In the genomic region with DNA sequence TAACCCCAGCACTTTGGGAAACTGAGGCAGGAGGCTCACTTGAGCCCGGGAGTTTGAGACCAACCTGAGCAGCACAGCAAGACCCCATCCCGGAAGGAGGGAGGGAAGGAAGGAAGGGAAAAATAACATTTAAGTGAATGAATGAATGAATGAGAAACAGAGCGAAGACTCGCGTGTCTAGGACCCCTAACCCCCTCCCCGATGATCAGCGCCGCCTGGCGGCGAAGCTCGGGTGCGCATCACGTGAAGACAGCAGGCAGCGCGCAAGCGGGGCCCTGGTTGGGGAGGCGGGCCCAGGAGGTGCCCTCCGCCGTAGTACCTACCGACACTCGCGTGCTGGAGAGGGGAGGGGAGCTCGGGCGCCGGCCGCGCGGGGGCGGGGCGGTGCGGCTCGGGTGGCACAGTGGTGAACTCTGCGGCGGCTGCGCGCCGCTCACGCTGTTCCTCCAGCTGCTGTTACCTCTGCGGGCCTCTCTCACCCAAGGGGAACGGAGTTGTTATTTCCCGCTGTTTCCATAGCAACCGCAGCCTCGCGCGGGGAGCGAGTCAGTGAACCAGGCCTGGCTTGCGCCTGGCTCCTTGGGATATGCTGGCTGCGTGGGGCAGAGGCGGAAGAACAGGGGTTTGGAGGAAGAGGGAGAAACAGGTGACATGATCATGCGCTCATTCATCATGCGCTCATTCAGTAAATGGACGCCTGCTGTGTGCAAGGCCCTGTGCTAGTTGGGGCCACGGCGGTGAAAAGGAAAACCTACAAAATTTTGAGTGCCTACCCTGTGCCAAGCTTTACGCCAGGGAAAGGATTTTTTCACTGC, we compare ENCODE assay signal across 8 cellular contexts. TPM values are rescaled to one million over a fixed set of nuclear protein-coding genes. Genes with fewer than 3 reads are reported as not detected.
A peak's percentile ranks its signal among the peaks of the same experiment; 100 is the strongest.
DNase-seq lines count a peak whose midpoint lies in the region; ATAC-seq, FAIRE-seq and TF ChIP-seq lines count a peak whose summit lies in the region.

No MANE protein-coding gene starts in this region.

- no peaks in the 10 kb centered on the region for H3K79me2 ChIP-seq in GM23248 (ENCODE audit: insufficient read depth)

- H3K4me3 ChIP-seq in GM23248 (peak overlapping the region; percentile 69), fibroblast of pulmonary artery (replicated peaks; ENCODE audit: low read depth, low read length) (peak overlapping the region; percentile 52)

- peaks cover 15 to 21% of the 10 kb centered on the region in 2 donors for H3K4me1 Mint-ChIP-seq in natural killer cell
- H3K4me1 Mint-ChIP-seq in stimulated activated naive B cell treated with anti-CD40 and anti-IgM and Interleukin-4, amounts not matched to agents 10 μg/mL and 1 μg/mL and 100 μg/mL, for 72 hours: peaks cover 19 to 24% of the 10 kb centered on the region in 2 donors

- peak overlapping the region; percentile 61 for H3K9ac ChIP-seq in GM23248

- H3K9me2 ChIP-seq in GM23248 (ENCODE audit: insufficient read depth): no peaks in the 10 kb centered on the region

- H4K20me1 ChIP-seq in GM23248 (ENCODE audit: insufficient read depth): no peaks in the 10 kb centered on the region

- H3K4me1 ChIP-seq in GM23248 (ENCODE audit: insufficient read depth): no peaks in the 10 kb centered on the region

- H3F3A ChIP-seq in GM23248 (ENCODE audit: insufficient read depth): no peaks in the 10 kb centered on the region

- no peaks in the 10 kb centered on the region for H3K9me3 Mint-ChIP-seq in natural killer cell
- H3K9me3 Mint-ChIP-seq in stimulated activated naive B cell treated with anti-CD40 and anti-IgM and Interleukin-4, amounts not matched to agents 10 μg/mL and 1 μg/mL and 100 μg/mL, for 72 hours: no peaks in the 10 kb centered on the region

- H3K9me3 ChIP-seq in GM23248 (ENCODE audit: low read depth): no peaks in the 10 kb centered on the region

- peaks cover 20 to 38% of the 10 kb centered on the region in 2 donors for H3K27me3 Mint-ChIP-seq in natural killer cell (ENCODE audit: low read depth in 2 of 2)
- peaks cover 32 to 40% of the 10 kb centered on the region in 2 donors for H3K27me3 Mint-ChIP-seq in stimulated activated naive B cell treated with anti-CD40 and anti-IgM and Interleukin-4, amounts not matched to agents 10 μg/mL and 1 μg/mL and 100 μg/mL, for 72 hours

- peak overlapping the region; percentile 75 for H3K4me3 Mint-ChIP-seq in natural killer cell
- peak overlapping the region; percentile 84 to 87 for H3K4me3 Mint-ChIP-seq in stimulated activated naive B cell treated with anti-CD40 and anti-IgM and Interleukin-4, amounts not matched to agents 10 μg/mL and 1 μg/mL and 100 μg/mL, for 72 hours

- in situ Hi-C loops in GM23248 (cut with MboI): no loop called here

- H3K36me3 ChIP-seq in GM23248 (ENCODE audit: low read depth): no peaks in the 10 kb centered on the region

- H3K4me2 ChIP-seq in GM23248 (ENCODE audit: unreplicated experiment): peak overlapping the region; percentile 76

- no peaks in the 10 kb centered on the region for H3K36me3 Mint-ChIP-seq in natural killer cell
- no peaks in the 10 kb centered on the region for H3K36me3 Mint-ChIP-seq in stimulated activated naive B cell treated with anti-CD40 and anti-IgM and Interleukin-4, amounts not matched to agents 10 μg/mL and 1 μg/mL and 100 μg/mL, for 72 hours

- H3K27ac Mint-ChIP-seq in natural killer cell: peak overlapping the region in 1 of 2 donors; percentile 63
- peak overlapping the region; percentile 90 for H3K27ac Mint-ChIP-seq in stimulated activated naive B cell treated with anti-CD40 and anti-IgM and Interleukin-4, amounts not matched to agents 10 μg/mL and 1 μg/mL and 100 μg/mL, for 72 hours

- peaks cover 16% of the 10 kb centered on the region for H3K27me3 ChIP-seq in GM23248 (replicated peaks; ENCODE audit: insufficient read depth)

- FAIRE-seq in RCC 7860 (lab: Jason Lieb, UNC): peak; percentile 71

- intact Hi-C loops in natural killer cell (cut with micrococcal nuclease): no loop called here

- TF ChIP-seq CTCF in fibroblast of pulmonary artery (IDR thresholded peaks at IDR 0.05; ENCODE audit: low read length, missing control alignments): peak; percentile 80
- TF ChIP-seq CTCF in natural killer cell (IDR thresholded peaks at IDR 0.05): peak; percentile 72

- peak overlapping the region; percentile 79 for H2AFZ ChIP-seq in GM23248

- 4% methylated on average over 42 to 54 of the region's 55 CpGs for WGBS in GM23248 (ENCODE audit: low coverage in 1 of 2, low lambda C conversion rate in 2 of 2, missing lambda C conversion rate in 2 of 2), 2 experiments

- ATAC-seq in natural killer cell: peak; percentile 81 to 86 (median 86)
- ATAC-seq in stimulated activated naive B cell treated with anti-CD40 and anti-IgM and Interleukin-4, amounts not matched to agents 10 μg/mL and 1 μg/mL and 100 μg/mL, for 72 hours (replicated peaks): peak; percentile 93 to 94

- H3K27ac ChIP-seq in GM23248: no peak overlapping the region

- DNase-seq in DMS79 (lab: John Stamatoyannopoulos, UW): peak; percentile 81
- peak; percentile 86 for DNase-seq in GM23248
- DNase-seq in Kasumi-1 (lab: John Stamatoyannopoulos, UW): peak; percentile 75 to 80
- peak; percentile 96 for DNase-seq in RCC 7860 (ENCODE audit: low spot score)
- peak; percentile 58 to 68 for DNase-seq in activated T-helper 1 cell treated with anti-CD3 and anti-CD28 coated beads, Interleukin-2, amount 50 U/mL, for 16 hours (ENCODE audit: low read depth in 1 of 2, low spot score in 1 of 2)
- DNase-seq in fibroblast of pulmonary artery (ENCODE audit: low read depth): peak; percentile 79
- DNase-seq in natural killer cell: peak; percentile 44
- peak; percentile 73 for DNase-seq in stimulated activated naive B cell treated with anti-CD40 and anti-IgM and Interleukin-4, amounts not matched to agents 10 μg/mL and 1 μg/mL and 100 μg/mL, for 72 hours

RNA-seq across cellular contexts. Expression of a gene that starts 2.0 kb away (rescaled TPM):
- not detected in 2 replicates for total RNA-seq in GM23248 (2014; rRNA removed; shearing (Covaris generic))
- polyA plus RNA-seq in GM23248 (2016; fragmentation: Nextera tagmentation; extraction: Ambion mirVana): not detected in 2 replicates
- total RNA-seq in natural killer cell: not detected

RNA-seq across cellular contexts. Expression of a gene that starts 42.9 kb away (rescaled TPM):
- total RNA-seq in GM23248 (2014; rRNA removed; shearing (Covaris generic)): 15.4 and 18.0 TPM in 2 replicates
- polyA plus RNA-seq in GM23248 (2016; fragmentation: Nextera tagmentation; extraction: Ambion mirVana): 21.3 and 23.5 TPM in 2 replicates
- 10 to 100 TPM in 2 of 3 donors, 1 to 10 TPM in 1; 9.0 to 12.8 (median 10.8) TPM for total RNA-seq in natural killer cell

Comparison
In these comparisons a context has a peak if more than half of its experiments do, and no peak if none do; other contexts are left out.
1. DNase-seq: peak in every context shown above with its lines; median percentile 96 in RCC 7860; 86 in GM23248; 81 in DMS79; 79 in fibroblast of pulmonary artery; 78 in Kasumi-1; 73 in stimulated activated naive B cell treated with anti-CD40 and anti-IgM and Interleukin-4, amounts not matched to agents 10 μg/mL and 1 μg/mL and 100 μg/mL, for 72 hours; 63 in activated T-helper 1 cell treated with anti-CD3 and anti-CD28 coated beads, Interleukin-2, amount 50 U/mL, for 16 hours; 44 in natural killer cell.